In the genomic region with DNA sequence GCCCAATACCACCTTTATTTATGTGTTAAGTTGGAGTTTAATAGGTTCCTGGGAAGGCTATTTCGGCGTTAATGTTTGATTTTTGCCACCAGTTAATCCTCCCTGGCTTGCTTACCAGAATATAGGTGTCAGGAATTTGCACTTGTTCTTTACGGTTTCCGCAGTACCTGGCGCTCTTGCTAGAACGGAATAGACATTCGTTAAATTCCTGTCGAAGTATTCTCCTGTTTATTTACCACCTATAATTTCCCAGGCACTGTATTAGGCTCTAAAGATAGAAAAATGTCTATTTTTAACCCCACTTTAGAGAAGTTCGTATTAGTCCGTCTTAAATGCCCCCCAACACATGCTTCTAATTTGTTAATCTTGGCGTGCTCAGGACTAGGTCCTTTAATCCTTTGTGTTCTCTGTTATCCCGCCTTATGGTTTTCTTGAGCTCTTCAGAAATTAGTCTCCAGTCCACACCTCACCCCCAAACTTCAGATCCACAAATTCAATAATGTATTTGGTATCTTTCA, we compare ENCODE assay signal across 8 cellular contexts. TPM values are rescaled to one million over a fixed set of nuclear protein-coding genes. Genes with fewer than 3 reads are reported as not detected.
A peak's percentile ranks its signal among the peaks of the same experiment; 100 is the strongest.
DNase-seq lines count a peak whose midpoint lies in the region; ATAC-seq, FAIRE-seq and TF ChIP-seq lines count a peak whose summit lies in the region.

No MANE protein-coding gene starts in this region.

- FAIRE-seq in endothelial cell of umbilical vein (lab: Jason Lieb, UNC) (no peak), RCC 7860 (lab: Jason Lieb, UNC) (no peak)

- CTCF ChIA-PET in endothelial cell of umbilical vein (lab: Charles Lee), result interaction anchor here (0.9 to 1.6 kb wide), 4 partner anchors 13 to 111 kb away, joined by 3 to 4 read pairs (median 4); no protein-coding TSS in a partner anchor

- ATAC-seq in GM18511 (IDR thresholded peaks at IDR 0.05; ENCODE audit: unreplicated experiment), result peak; percentile 11

- no peaks in the 10 kb centered on the region for H3K27me3 ChIP-seq in endothelial cell of umbilical vein (ENCODE audit: control insufficient read depth in 2 of 2, insufficient read depth in 2 of 2, low read length in 2 of 2)

- peaks cover 24% of the 10 kb centered on the region for H3K79me2 ChIP-seq in endothelial cell of umbilical vein (ENCODE audit: control insufficient read depth, insufficient read depth, low read length)

- H3K9ac ChIP-seq in endothelial cell of umbilical vein (replicated peaks; ENCODE audit: extremely low read depth, insufficient read depth, low read length), result peak overlapping the region; percentile 34

- no peaks in the 10 kb centered on the region for H3K9me1 ChIP-seq in endothelial cell of umbilical vein (replicated peaks; ENCODE audit: control insufficient read depth, extremely low read depth, insufficient read depth, low read length)

- dilution Hi-C loops in endothelial cell of umbilical vein (cut with MboI; ENCODE audit: extremely low pct_ligation_motif_present, low sequenced_read_pairs), result no loop called here

- peak overlapping the region; percentile 17 for H3K27ac ChIP-seq in endothelial cell of umbilical vein (ENCODE audit: insufficient read depth, low read depth, low read length)

- peak overlapping the region; percentile 80 for H3K4me2 ChIP-seq in endothelial cell of umbilical vein (ENCODE audit: insufficient read depth, low read length)

- no peaks in the 10 kb centered on the region for H3K36me3 ChIP-seq in endothelial cell of umbilical vein (ENCODE audit: control insufficient read depth in 2 of 2, extremely low read depth in 1 of 2, insufficient read depth in 2 of 2, low read length in 2 of 2)

- intact Hi-C loops in endothelial cell of umbilical vein (cut with micrococcal nuclease), result no loop called here

- H2AFZ ChIP-seq in endothelial cell of umbilical vein (ENCODE audit: low read depth, low read length), result peak overlapping the region; percentile 68

- POLR2A ChIA-PET in endothelial cell of umbilical vein (lab: Charles Lee), result no interaction called here

- no peaks in the 10 kb centered on the region for H3K9me3 ChIP-seq in endothelial cell of umbilical vein (replicated peaks; ENCODE audit: control insufficient read depth, insufficient read depth, low read length)

- H3K4me3 ChIP-seq in NB4 (ENCODE audit: low read depth, low read length) (peak overlapping the region; percentile 96), endothelial cell of umbilical vein (replicated peaks in 1 of 3; ENCODE audit: insufficient read depth in 1 of 3, low read depth in 1 of 3, low read length in 3 of 3) (peak overlapping the region; percentile 36 to 86 (median 74)), retinal pigment epithelial cell (ENCODE audit: low read length) (peak overlapping the region; percentile 89)

- DNase-seq in NB4 (ENCODE audit: low read depth) (peak; percentile 8), endothelial cell of umbilical vein (ENCODE audit: low read depth, low spot score) (no peak), retinal pigment epithelial cell (ENCODE audit: low read depth) (no peak), SHP77 treated with DMSO at 0.1 percent for 48 hours (lab: John Stamatoyannopoulos, UW) (no peak), DMS153 (lab: John Stamatoyannopoulos, UW) (no peak), pons (ENCODE audit: low spot score) (no peak), RCC 7860 (ENCODE audit: low spot score) (no peak)

- no TSS peak for BruUV-seq in endothelial cell of umbilical vein (replicated peaks; lab: Mats Ljungman, UMichigan)

- TF ChIP-seq CTCF in NB4 (IDR thresholded peaks at IDR 0.05; ENCODE audit: low read depth, low read length) (no peak), endothelial cell of umbilical vein (IDR thresholded peaks at IDR 0.05; ENCODE audit: extremely low read depth in 1 of 2, insufficient read depth in 1 of 2, low read depth in 1 of 2, low read length in 2 of 2) (no peak), retinal pigment epithelial cell (conservative IDR thresholded peaks at IDR 0.05; ENCODE audit: low read depth, low read length) (no peak)

- peaks cover 9% of the 10 kb centered on the region for H3K4me1 ChIP-seq in endothelial cell of umbilical vein (ENCODE audit: control insufficient read depth, extremely low read depth, insufficient read depth, low read length)

- no peak for TF ChIP-seq POLR2A in NB4 (IDR thresholded peaks at IDR 0.05; ENCODE audit: extremely low read depth, insufficient read length)
- no peak for TF ChIP-seq POLR2A in endothelial cell of umbilical vein (IDR thresholded peaks at IDR 0.05; ENCODE audit: low read depth, low read length)

- no peaks in the 10 kb centered on the region for H4K20me1 ChIP-seq in endothelial cell of umbilical vein (replicated peaks; ENCODE audit: control insufficient read depth, extremely low read depth, insufficient read depth, low read length)

TF ChIP-seq in endothelial cell of umbilical vein, 7 proteins besides CTCF, POLR2A, EP300 and RAD21:
- TF ChIP-seq GATA2 (IDR thresholded peaks at IDR 0.05; ENCODE audit: insufficient read depth, insufficient read length, low read depth, low read length) (no peak), JUN (IDR thresholded peaks at IDR 0.05; ENCODE audit: borderline replicate concordance, insufficient read depth, insufficient read length, low read depth) (no peak), FOS (IDR thresholded peaks at IDR 0.05; ENCODE audit: borderline replicate concordance, insufficient read depth, low read length) (no peak), MYC (IDR thresholded peaks at IDR 0.05; ENCODE audit: low read depth, low read length) (no peak)
- TF ChIP-seq, protein P1, sequence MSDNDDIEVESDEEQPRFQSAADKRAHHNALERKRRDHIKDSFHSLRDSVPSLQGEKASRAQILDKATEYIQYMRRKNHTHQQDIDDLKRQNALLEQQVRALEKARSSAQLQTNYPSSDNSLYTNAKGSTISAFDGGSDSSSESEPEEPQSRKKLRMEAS (IDR thresholded peaks at IDR 0.05; ENCODE audit: insufficient read depth, insufficient read length), result no peak

RNA-seq across cellular contexts. Expression of a gene that starts 0.6 kb away (rescaled TPM):
- 18.1 and 19.9 TPM in 2 replicates for total RNA-seq in endothelial cell of umbilical vein
- polyA plus RNA-seq in endothelial cell of umbilical vein, result 1.1 and 1.7 TPM in 2 replicates
- 1.3 and 2.2 TPM in 2 replicates for polyA plus RNA-seq in endothelial cell of umbilical vein (2011; cell fraction: cytosol; rRNA removed)
- 43.9 and 79.3 TPM in 2 replicates for polyA plus RNA-seq in endothelial cell of umbilical vein (2011; cell fraction: nucleus; rRNA removed)
- polyA plus RNA-seq in endothelial cell of umbilical vein (2012), result 3.9 and 4.5 TPM in 2 replicates
- polyA minus RNA-seq in endothelial cell of umbilical vein, result 7.9 and 8.3 TPM in 2 replicates
- 6.5 TPM for polyA minus RNA-seq in endothelial cell of umbilical vein (2011; cell fraction: cytosol; rRNA and poly(A)+ RNA removed)
- 31.1 and 55.3 TPM in 2 replicates for polyA minus RNA-seq in endothelial cell of umbilical vein (2011; cell fraction: nucleus; rRNA and poly(A)+ RNA removed)

RNA-seq across cellular contexts. Expression of a gene that starts 46.7 kb away (rescaled TPM):
- total RNA-seq in endothelial cell of umbilical vein, result 180 and 200 TPM in 2 replicates
- polyA plus RNA-seq in endothelial cell of umbilical vein, result 42.4 and 50.8 TPM in 2 replicates
- 28.5 and 31.2 TPM in 2 replicates for polyA plus RNA-seq in endothelial cell of umbilical vein (2011; cell fraction: cytosol; rRNA removed)
- polyA plus RNA-seq in endothelial cell of umbilical vein (2011; cell fraction: nucleus; rRNA removed), result 169 and 172 TPM in 2 replicates
- 57.2 and 68.8 TPM in 2 replicates for polyA plus RNA-seq in endothelial cell of umbilical vein (2012)
- polyA minus RNA-seq in endothelial cell of umbilical vein, result 405 and 454 TPM in 2 replicates
- polyA minus RNA-seq in endothelial cell of umbilical vein (2011; cell fraction: cytosol; rRNA and poly(A)+ RNA removed), result 2.8 TPM
- 424 and 619 TPM in 2 replicates for polyA minus RNA-seq in endothelial cell of umbilical vein (2011; cell fraction: nucleus; rRNA and poly(A)+ RNA removed)
